ENCODE assay signal across 9 cellular contexts in genomic region chr6:3748726-3749389, GRCh38. TPM values are rescaled to one million over a fixed set of nuclear protein-coding genes. Genes with fewer than 3 reads are reported as not detected.
DNase-seq lines count a peak whose midpoint lies in the region; ATAC-seq and TF ChIP-seq lines count a peak whose summit lies in the region.
"Had no signal": no experiment of that assay in that cellular context is flagged by ENCODE, and none has a peak within 500 bp of the region (broad histone marks: within the 10 kb centered on the region; RNA-seq: fewer than 3 reads in every experiment).

No MANE protein-coding gene starts in this region.

- TF ChIP-seq CTCF in RWPE1 (conservative IDR thresholded peaks at IDR 0.05; ENCODE audit: low read depth) (no peak), endothelial cell (IDR thresholded peaks at IDR 0.05; ENCODE audit: unreplicated experiment) (no peak), transverse colon (IDR thresholded peaks at IDR 0.05) (no peak), WERI-Rb-1 (IDR thresholded peaks at IDR 0.05; ENCODE audit: low read depth, low read length) (no peak)

- H3K27ac Mint-ChIP-seq in endothelial cell (ENCODE audit: unreplicated experiment) = peak overlapping the region; percentile 32

- ATAC-seq in left lobe of liver = no peak

- TF ChIP-seq EP300 in transverse colon (IDR thresholded peaks at IDR 0.05; ENCODE audit: low read depth) = no peak

- peak overlapping the region; percentile 89 for H3K4me3 Mint-ChIP-seq in endothelial cell (ENCODE audit: unreplicated experiment)

- CTCF ChIA-PET in RWPE1 (lab: Yijun Ruan, JAX) = interaction anchor here (0.6 to 2.9 kb wide), 10 partner anchors 100 to 368 kb away, joined by 3 to 18 read pairs (median 5); partner anchors contain the start of gene FAM50B

- 33 to 36% methylated on average over 4 to 7 of the region's 7 CpGs for WGBS in transverse colon (ENCODE audit: low coverage in 1 of 2), 2 donors

- TF ChIP-seq POLR2A in transverse colon (IDR thresholded peaks at IDR 0.05) = no peak

- POLR2A ChIA-PET in RWPE1 (lab: Yijun Ruan, JAX; ENCODE audit: low non-redundant PET) = interaction anchor here (1.7 kb wide), 1 partner anchor 55 kb away, joined by 5 read pairs; no protein-coding TSS in a partner anchor

- DNase-seq in RWPE1 (ENCODE audit: low spot score) (no peak), endothelial cell (ENCODE audit: low spot score) (no peak), transverse colon (no peak), C1 segment of cervical spinal cord (lab: John Stamatoyannopoulos, UW) (no peak), NCI-H2171 treated with DMSO at 0.1 percent for 48 hours (lab: John Stamatoyannopoulos, UW) (no peak), WERI-Rb-1 (no peak), left lobe of liver (ENCODE audit: low spot score) (no peak)
- DNase-seq: activated T-cell treated with anti-CD3 and anti-CD28 coated beads for 4 hours had no signal

- in situ Hi-C loops in transverse colon (cut with MboI; ENCODE audit: low pct_ligation_motif_present in 1 of 4, low pct_unique_long_range_greater_than_20kb in 1 of 4, low sequenced_read_pairs in 3 of 4) = loop anchor here (5.0 to 25.0 kb wide), 8 partner anchors 183 to 637 kb away; partner anchors contain the start of genes BPHL (in 2 of the 4), ECI2 (in 1 of the 4) and SLC22A23 (in 1 of the 4)

- H3K9me3 ChIP-seq in muscle layer of duodenum (ENCODE audit: control insufficient read depth in 1 of 2, low read length in 2 of 2) = no peaks in the 10 kb centered on the region
- no peaks in the 10 kb centered on the region for H3K9me3 ChIP-seq in transverse colon
- no peaks in the 10 kb centered on the region for H3K9me3 ChIP-seq in WERI-Rb-1 (ENCODE audit: severe bottlenecking)

- H3K27me3 ChIP-seq in muscle layer of duodenum (ENCODE audit: low read depth, low read length) (no peaks in the 10 kb centered on the region), transverse colon (peaks cover 16% of the 10 kb centered on the region), WERI-Rb-1 (ENCODE audit: insufficient read depth, low read depth, severe bottlenecking) (peaks cover 6% of the 10 kb centered on the region)

- H3K27me3 Mint-ChIP-seq in endothelial cell (ENCODE audit: unreplicated experiment) = peaks cover 14% of the 10 kb centered on the region

- H3K4me1 ChIP-seq in muscle layer of duodenum (ENCODE audit: control insufficient read depth in 1 of 2, insufficient read depth in 2 of 2, low read length in 2 of 2) = peaks cover 12 to 46% of the 10 kb centered on the region in 2 donors
- H3K4me1 ChIP-seq in transverse colon = peaks cover 0 to 71% (median 47%) of the 10 kb centered on the region in 4 donors

- H3K36me3 ChIP-seq in muscle layer of duodenum (ENCODE audit: control insufficient read depth in 1 of 2, insufficient read depth in 2 of 2, low read length in 2 of 2) = peaks cover 5 to 13% of the 10 kb centered on the region in 2 donors
- H3K36me3 ChIP-seq in transverse colon = no peaks in the 10 kb centered on the region
- no peaks in the 10 kb centered on the region; the same call in 1 of the 2 replicates for H3K36me3 ChIP-seq in WERI-Rb-1

- H3K9me3 Mint-ChIP-seq in endothelial cell (ENCODE audit: unreplicated experiment) = no peaks in the 10 kb centered on the region

- H3K27ac ChIP-seq in RWPE1 (peak overlapping the region; percentile 99), muscle layer of duodenum (ENCODE audit: low read length) (peak overlapping the region; percentile 71), transverse colon (peak overlapping the region; percentile 91 to 97 (median 92)), WERI-Rb-1 (no peak overlapping the region)

- intact Hi-C loops in transverse colon (cut with DNase I; ENCODE audit: low total_unique reads) = loop anchor here (5.0 kb wide), 1 partner anchor 78 kb away; no protein-coding TSS in a partner anchor

- H3K4me3 ChIP-seq in muscle layer of duodenum (ENCODE audit: low read depth in 1 of 2, low read length in 2 of 2) (peak overlapping the region; percentile 59 to 77), transverse colon (peak overlapping the region in 2 of 4 donors; percentile 63 to 72), WERI-Rb-1 (ENCODE audit: low read depth, low read length) (no peak overlapping the region)

- peaks cover 8% of the 10 kb centered on the region for H3K36me3 Mint-ChIP-seq in endothelial cell (ENCODE audit: low read depth, unreplicated experiment)

- H3K4me1 Mint-ChIP-seq in endothelial cell (ENCODE audit: unreplicated experiment) = peaks cover 54% of the 10 kb centered on the region

RNA-seq across cellular contexts. Expression of gene PXDC1, which starts 2.7 kb away (rescaled TPM):
- 41.0 TPM for total RNA-seq in endothelial cell (ENCODE audit: unreplicated experiment)
- 10 to 100 TPM; 14.6 to 85.4 (median 44.3) TPM for total RNA-seq in transverse colon
- total RNA-seq in left lobe of liver = 55.8 TPM
